Comparison of ENCODE assay signal across 9 cellular contexts in the genomic region with DNA sequence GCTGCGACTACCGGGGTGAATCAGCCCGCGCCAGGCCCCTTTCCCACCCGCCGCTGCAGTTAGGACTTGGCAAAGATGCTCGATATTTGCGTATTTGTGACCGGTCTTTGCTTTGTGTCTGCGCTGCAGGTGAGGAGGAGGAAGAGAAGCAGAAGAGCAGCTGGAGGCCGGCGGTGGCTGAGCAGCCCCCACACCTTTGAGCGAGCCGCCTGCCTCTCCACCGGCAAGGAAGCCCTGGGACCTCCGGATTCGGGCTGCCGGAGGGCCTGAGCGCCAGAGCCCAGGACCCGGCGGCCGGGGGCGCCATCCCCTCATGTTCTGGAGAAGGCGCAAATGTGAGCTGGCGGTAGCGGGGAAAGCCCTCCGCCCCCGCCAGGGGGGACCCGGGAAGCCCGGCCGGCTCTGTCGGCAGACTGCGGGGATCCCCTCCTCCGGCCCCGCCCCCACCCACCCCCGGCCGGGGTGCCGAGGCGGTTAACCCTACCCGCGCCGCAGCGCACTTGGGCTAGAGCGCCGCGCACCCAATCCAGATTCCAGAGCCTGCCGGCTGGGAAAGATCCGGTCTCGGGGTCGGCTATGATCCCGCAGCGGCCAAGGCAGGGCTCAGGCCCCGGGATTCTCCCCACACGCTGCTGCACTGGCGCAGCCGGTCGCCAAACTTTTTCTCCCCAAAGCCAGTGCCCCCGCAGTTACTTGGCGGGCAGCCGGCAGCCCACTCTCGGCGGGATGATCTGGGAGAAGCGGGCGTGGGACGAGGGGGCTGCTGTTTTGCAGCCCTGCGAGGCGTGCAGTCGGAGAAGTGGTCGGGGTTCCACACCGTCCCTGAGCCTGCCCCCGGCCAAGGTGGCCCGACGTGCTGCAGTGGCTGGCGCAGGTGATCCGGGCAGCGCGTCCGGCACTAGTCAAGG. TPM values are rescaled to one million over a fixed set of nuclear protein-coding genes. Genes with fewer than 3 reads are reported as not detected.
DNase-seq lines count a peak whose midpoint lies in the region; ATAC-seq and TF ChIP-seq lines count a peak whose summit lies in the region.
"Had no signal": no experiment of that assay in that cellular context is flagged by ENCODE, and none has a peak within 500 bp of the region (broad histone marks: within the 10 kb centered on the region; RNA-seq: fewer than 3 reads in every experiment).

No MANE protein-coding gene starts in this region.

- no peaks in the 10 kb centered on the region for H3K36me3 ChIP-seq in SJCRH30
- H3K36me3 ChIP-seq: BLaER1 had no signal

- H3K4me1 ChIP-seq in SJCRH30: no peaks in the 10 kb centered on the region
- H3K4me1 ChIP-seq: BLaER1 had no signal

- intact Hi-C loops in Right ventricle myocardium superior (cut with DNase I): no loop called here
- intact Hi-C loops in posterior vena cava (cut with DNase I): no loop called here

- ATAC-seq in HG03045 (IDR thresholded peaks at IDR 0.05; ENCODE audit: unreplicated experiment): peak; percentile 51
- ATAC-seq in SK-N-SH treated with all-trans-retinoic acid at 6 μM for 48 hours: peak; percentile 46; the same call in 2 of the 3 replicates
- ATAC-seq in Right ventricle myocardium superior (ENCODE audit: poor library complexity): peak; percentile 48

- no peaks in the 10 kb centered on the region; the same call in 1 of the 2 replicates for H3K27me3 ChIP-seq in SJCRH30
- H3K27me3 ChIP-seq: BLaER1 had no signal

- H3K4me3 ChIP-seq in SJCRH30: no peak overlapping the region
- H3K4me3 ChIP-seq: BLaER1 had no signal

- DNase-seq in NOMO-1 (lab: John Stamatoyannopoulos, UW; ENCODE audit: unreplicated experiment in 2 of 2) (peak; percentile 50 to 74), NOMO-1 treated with dmso at 0.1 percent for 144 hours (lab: John Stamatoyannopoulos, UW; ENCODE audit: unreplicated experiment) (no peak), Right ventricle myocardium superior (peak; percentile 50), posterior vena cava (ENCODE audit: low spot score) (peak; percentile 77), NCI-H1694 (lab: John Stamatoyannopoulos, UW) (no peak), SJCRH30 (no peak)

- no peaks in the 10 kb centered on the region for H3K9me3 ChIP-seq in SJCRH30 (replicated peaks)

- H3K27ac ChIP-seq in SJCRH30: no peak overlapping the region
- H3K27ac ChIP-seq: BLaER1 had no signal

TF ChIP-seq in SK-N-SH treated with all-trans-retinoic acid at 6 μM for 48 hours, 23 proteins besides CTCF, POLR2A, EP300 and RAD21:
- no peak for TF ChIP-seq PATZ1 (CRISPR knock-in tag; IDR thresholded peaks at IDR 0.05; ENCODE audit: borderline replicate concordance)
- TF ChIP-seq ZNF565 (CRISPR knock-in tag; conservative IDR thresholded peaks at IDR 0.05; ENCODE audit: low read depth): no peak
- TF ChIP-seq BACH2 (CRISPR knock-in tag; IDR thresholded peaks at IDR 0.05; ENCODE audit: borderline replicate concordance): no peak
- TF ChIP-seq POU6F1 (CRISPR knock-in tag; IDR thresholded peaks at IDR 0.05; ENCODE audit: borderline replicate concordance, low read depth): no peak
- TF ChIP-seq ZNF8 (CRISPR knock-in tag; IDR thresholded peaks at IDR 0.05): no peak
TF ChIP-seq in SK-N-SH treated with all-trans-retinoic acid at 6 μM for 48 hours: peak in this region for 0.

RNA-seq across cellular contexts. Expression of gene KCNN2, which starts 0.8 kb away (rescaled TPM):
- 8.0 TPM for total RNA-seq in Right ventricle myocardium superior
- under 1 TPM; 0.24 to 0.46 TPM for total RNA-seq in posterior vena cava
- total RNA-seq in SJCRH30 (2014; rRNA removed; shearing (Covaris generic)): not detected in 2 replicates

Comparison
In these comparisons a context has a peak if more than half of its experiments do, and no peak if none do; other contexts are left out.
1. DNase-seq: peak in NOMO-1 (2 of 2), Right ventricle myocardium superior (single experiment) and posterior vena cava (single experiment); none in NOMO-1 treated with dmso at 0.1 percent for 144 hours (single experiment), NCI-H1694 (single experiment) and SJCRH30 (0 of 2).
2. Peak in every context shown above with its lines, with median percentiles within 50 percentile points of each other: ATAC-seq.